1 cellular context compared by ENCODE assay signal in the genomic region with DNA sequence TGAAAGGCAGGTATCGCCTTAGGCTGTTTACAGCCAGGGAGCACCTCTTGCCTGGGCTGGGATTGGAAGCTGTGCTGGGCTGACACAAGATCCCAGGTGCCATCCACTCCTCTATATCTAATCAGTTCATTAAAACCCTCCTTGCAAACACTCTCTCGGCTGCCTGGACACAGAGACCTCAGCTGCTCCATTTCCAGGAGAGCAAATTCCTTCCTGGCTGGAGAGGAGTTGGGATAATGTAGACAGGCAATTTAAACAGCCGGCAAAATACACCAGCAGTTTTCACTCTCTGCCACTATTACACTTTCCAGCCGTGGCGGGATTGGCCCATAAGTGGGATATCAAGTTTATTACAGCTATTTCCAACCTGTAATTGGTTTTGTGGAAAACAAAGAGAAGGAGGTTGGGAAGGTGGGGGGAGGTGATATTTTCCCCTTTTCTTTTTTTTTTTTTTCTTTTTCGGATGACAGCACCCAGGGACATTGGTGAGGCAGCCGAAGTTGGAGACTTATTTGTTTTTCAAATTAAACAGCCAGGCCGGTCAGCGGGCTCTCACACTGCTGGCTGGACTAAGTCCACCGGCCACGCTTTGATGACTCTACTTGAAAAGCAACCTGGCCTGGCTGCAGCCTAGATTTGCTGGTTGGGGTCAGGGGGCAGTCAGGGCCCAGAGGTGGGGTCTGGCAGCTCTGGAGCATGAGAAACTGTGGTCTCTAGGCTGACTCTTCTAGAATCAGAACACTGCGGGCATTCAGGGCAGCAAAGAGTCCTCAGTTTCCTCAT.
TF ChIP-seq lines count a peak whose summit lies in the region.

No MANE protein-coding gene starts in this region.

TF ChIP-seq in H1, 55 proteins besides CTCF, POLR2A, EP300 and RAD21:
- no peak for TF ChIP-seq ZNF274 (IDR thresholded peaks at IDR 0.05; ENCODE audit: borderline replicate concordance, extremely low read depth, low read length)
- TF ChIP-seq ASH2L (IDR thresholded peaks at IDR 0.05; ENCODE audit: low read length), result no peak
- no peak for TF ChIP-seq EGR1 (IDR thresholded peaks at IDR 0.05; ENCODE audit: borderline replicate concordance, low read depth, low read length)
- TF ChIP-seq, protein P1, sequence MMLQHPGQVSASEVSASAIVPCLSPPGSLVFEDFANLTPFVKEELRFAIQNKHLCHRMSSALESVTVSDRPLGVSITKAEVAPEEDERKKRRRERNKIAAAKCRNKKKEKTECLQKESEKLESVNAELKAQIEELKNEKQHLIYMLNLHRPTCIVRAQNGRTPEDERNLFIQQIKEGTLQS (IDR thresholded peaks at IDR 0.05; ENCODE audit: insufficient read depth, low read depth, low read length), result no peak
- no peak for TF ChIP-seq JUND (IDR thresholded peaks at IDR 0.05; ENCODE audit: low read length)
- no peak for TF ChIP-seq POU5F1 (IDR thresholded peaks at IDR 0.05; ENCODE audit: low read depth, low read length)
- no peak for TF ChIP-seq MAFK (IDR thresholded peaks at IDR 0.05; ENCODE audit: low read depth, low read length)
- TF ChIP-seq POLR2AphosphoS5 (IDR thresholded peaks at IDR 0.05; ENCODE audit: low read depth, low read length), result no peak
- TF ChIP-seq NRF1 (IDR thresholded peaks at IDR 0.05; ENCODE audit: low read depth, low read length), result no peak
- no peak for TF ChIP-seq PHF8 (conservative IDR thresholded peaks at IDR 0.05; ENCODE audit: low read depth, low read length)
- no peak for TF ChIP-seq SIN3A (conservative IDR thresholded peaks at IDR 0.05 in 1 of 2, IDR thresholded peaks at IDR 0.05 in 1 of 2; ENCODE audit: low read depth in 1 of 2, low read length in 2 of 2)
- TF ChIP-seq ATF2 (IDR thresholded peaks at IDR 0.05; ENCODE audit: low read length), result no peak
- TF ChIP-seq TAF7 (optimal IDR thresholded peaks at IDR 0.05; ENCODE audit: borderline replicate concordance, low read depth, low read length), result no peak
- TF ChIP-seq SIRT6 (IDR thresholded peaks at IDR 0.05; ENCODE audit: low read length), result no peak
- no peak for TF ChIP-seq CHD7 (IDR thresholded peaks at IDR 0.05; ENCODE audit: insufficient replicate concordance, low read length)
TF ChIP-seq in H1: peak in this region for 0.
